In genomic region chr9:100099722-100100042, GRCh38 we compare ENCODE assay signal across 8 cellular contexts. TPM values are rescaled to one million over a fixed set of nuclear protein-coding genes. Genes with fewer than 3 reads are reported as not detected.
A peak's percentile ranks its signal among the peaks of the same experiment; 100 is the strongest.
DNase-seq lines count a peak whose midpoint lies in the region; ATAC-seq and TF ChIP-seq lines count a peak whose summit lies in the region.

No MANE protein-coding gene starts in this region.

- intact Hi-C loops in activated T-helper 1 cell treated with anti-CD3 and anti-CD28 coated beads, Interleukin-12 subunit alpha, Interleukin-12 subunit beta, Interleukin-2, Interleukin-4 antibody, amounts not matched to agents 30 ng/mL and 10 ng/mL and 1 ng/mL, durations not matched to agents 14 hours and 24 hours and 36 hours (cut with micrococcal nuclease): loop anchor here (1.0 to 10.0 kb wide), 16 partner anchors 16 to 1845 kb away; partner anchors contain the start of genes MRPL50, MSANTD3, RNF20 and SEC61B
- intact Hi-C loops in left cardiac atrium (cut with DNase I): no loop called here

- TF ChIP-seq CTCF in omental fat pad (IDR thresholded peaks at IDR 0.05): no peak

- CTCF ChIA-PET in activated CD4-positive, alpha-beta T cell treated with anti-CD3 and anti-CD28 coated beads, Interleukin-2, amount 10 ng/mL, durations not matched to agents 7 days and 5 days (lab: Charles Lee): no interaction called here

- POLR2A ChIA-PET in activated CD4-positive, alpha-beta T cell treated with anti-CD3 and anti-CD28 coated beads, Interleukin-2, amount 10 ng/mL, durations not matched to agents 7 days and 5 days (lab: Charles Lee): no interaction called here

- peak overlapping the region; percentile 100 for H3K4me3 Mint-ChIP-seq in activated CD4-positive, alpha-beta T cell treated with anti-CD3 and anti-CD28 coated beads, Interleukin-2, amount 10 ng/mL, durations not matched to agents 7 days and 5 days
- peak overlapping the region; percentile 99 for H3K4me3 Mint-ChIP-seq in activated T-helper 1 cell treated with anti-CD3 and anti-CD28 coated beads, Interleukin-12 subunit alpha, Interleukin-12 subunit beta, Interleukin-2, Interleukin-4 antibody, amounts not matched to agents 30 ng/mL and 10 ng/mL and 1 ng/mL, durations not matched to agents 14 hours and 24 hours and 36 hours

- H3K27me3 Mint-ChIP-seq in activated CD4-positive, alpha-beta T cell treated with anti-CD3 and anti-CD28 coated beads, Interleukin-2, amount 10 ng/mL, durations not matched to agents 7 days and 5 days: no peaks in the 10 kb centered on the region
- no peaks in the 10 kb centered on the region for H3K27me3 Mint-ChIP-seq in activated T-helper 1 cell treated with anti-CD3 and anti-CD28 coated beads, Interleukin-12 subunit alpha, Interleukin-12 subunit beta, Interleukin-2, Interleukin-4 antibody, amounts not matched to agents 30 ng/mL and 10 ng/mL and 1 ng/mL, durations not matched to agents 14 hours and 24 hours and 36 hours (ENCODE audit: insufficient read depth)

- no peaks in the 10 kb centered on the region for H3K9me3 Mint-ChIP-seq in activated CD4-positive, alpha-beta T cell treated with anti-CD3 and anti-CD28 coated beads, Interleukin-2, amount 10 ng/mL, durations not matched to agents 7 days and 5 days
- H3K9me3 Mint-ChIP-seq in activated T-helper 1 cell treated with anti-CD3 and anti-CD28 coated beads, Interleukin-12 subunit alpha, Interleukin-12 subunit beta, Interleukin-2, Interleukin-4 antibody, amounts not matched to agents 30 ng/mL and 10 ng/mL and 1 ng/mL, durations not matched to agents 14 hours and 24 hours and 36 hours: no peaks in the 10 kb centered on the region

- ATAC-seq in left cardiac atrium (peak; percentile 1 to 8), omental fat pad (ENCODE audit: low FRiP score) (no peak)

- H3K27ac Mint-ChIP-seq in activated CD4-positive, alpha-beta T cell treated with anti-CD3 and anti-CD28 coated beads, Interleukin-2, amount 10 ng/mL, durations not matched to agents 7 days and 5 days: peak overlapping the region; percentile 99
- peak overlapping the region; percentile 92 for H3K27ac Mint-ChIP-seq in activated T-helper 1 cell treated with anti-CD3 and anti-CD28 coated beads, Interleukin-12 subunit alpha, Interleukin-12 subunit beta, Interleukin-2, Interleukin-4 antibody, amounts not matched to agents 30 ng/mL and 10 ng/mL and 1 ng/mL, durations not matched to agents 14 hours and 24 hours and 36 hours

- H3K36me3 Mint-ChIP-seq in activated CD4-positive, alpha-beta T cell treated with anti-CD3 and anti-CD28 coated beads, Interleukin-2, amount 10 ng/mL, durations not matched to agents 7 days and 5 days (ENCODE audit: low read depth): peaks cover 9% of the 10 kb centered on the region
- no peaks in the 10 kb centered on the region for H3K36me3 Mint-ChIP-seq in activated T-helper 1 cell treated with anti-CD3 and anti-CD28 coated beads, Interleukin-12 subunit alpha, Interleukin-12 subunit beta, Interleukin-2, Interleukin-4 antibody, amounts not matched to agents 30 ng/mL and 10 ng/mL and 1 ng/mL, durations not matched to agents 14 hours and 24 hours and 36 hours (ENCODE audit: low read depth)

- peak; percentile 16 for DNase-seq in activated CD4-positive, alpha-beta T cell treated with anti-CD3 and anti-CD28 coated beads, Interleukin-2, amount 10 ng/mL, durations not matched to agents 7 days and 5 days
- DNase-seq in activated CD4-positive, alpha-beta T cell treated with anti-CD3 and anti-CD28 coated beads, Interleukin-2, amount 50 U/mL, for 1 hour: no peak
- peak; percentile 26 for DNase-seq in HuH-7 (ENCODE audit: low spot score)
- DNase-seq in activated T-helper 1 cell treated with anti-CD3 and anti-CD28 coated beads, Interleukin-12 subunit alpha, Interleukin-12 subunit beta, Interleukin-2, Interleukin-4 antibody, amounts not matched to agents 30 ng/mL and 10 ng/mL and 1 ng/mL, durations not matched to agents 14 hours and 24 hours and 36 hours (ENCODE audit: low spot score): no peak
- peak; percentile 39 for DNase-seq in left cardiac atrium
- DNase-seq in renal cortical epithelial cell (ENCODE audit: low read depth): peak; percentile 58
- no peak for DNase-seq in omental fat pad (ENCODE audit: low spot score)
- DNase-seq in activated gamma-delta T cell treated with Interleukin-2 at 50 U/mL for 16 hours: no peak

- H3K4me1 Mint-ChIP-seq in activated CD4-positive, alpha-beta T cell treated with anti-CD3 and anti-CD28 coated beads, Interleukin-2, amount 10 ng/mL, durations not matched to agents 7 days and 5 days: peaks cover 36% of the 10 kb centered on the region
- peaks cover 34% of the 10 kb centered on the region for H3K4me1 Mint-ChIP-seq in activated T-helper 1 cell treated with anti-CD3 and anti-CD28 coated beads, Interleukin-12 subunit alpha, Interleukin-12 subunit beta, Interleukin-2, Interleukin-4 antibody, amounts not matched to agents 30 ng/mL and 10 ng/mL and 1 ng/mL, durations not matched to agents 14 hours and 24 hours and 36 hours (ENCODE audit: low read depth)

RNA-seq across cellular contexts. Expression of gene INVS, which starts 0.6 kb away (rescaled TPM):
- total RNA-seq in activated CD4-positive, alpha-beta T cell treated with anti-CD3 and anti-CD28 coated beads, Interleukin-2, amount 10 ng/mL, durations not matched to agents 7 days and 5 days: 10 to 100 TPM; 15.8 to 16.9 TPM
- 16.3 and 17.0 TPM in 2 replicates for total RNA-seq in activated T-helper 1 cell treated with anti-CD3 and anti-CD28 coated beads, Interleukin-12 subunit alpha, Interleukin-12 subunit beta, Interleukin-2, Interleukin-4 antibody, amounts not matched to agents 30 ng/mL and 10 ng/mL and 1 ng/mL, durations not matched to agents 14 hours and 24 hours and 36 hours
- 1 to 10 TPM; 7.9 to 9.3 TPM for total RNA-seq in left cardiac atrium
- 21.4 and 45.6 TPM in 2 replicates for total RNA-seq in renal cortical epithelial cell
- total RNA-seq in omental fat pad: 10 to 100 TPM; 22.1 to 44.5 (median 26.3) TPM

RNA-seq across cellular contexts. Expression of gene ERP44, which starts 0.9 kb away (rescaled TPM):
- total RNA-seq in activated CD4-positive, alpha-beta T cell treated with anti-CD3 and anti-CD28 coated beads, Interleukin-2, amount 10 ng/mL, durations not matched to agents 7 days and 5 days: 10 to 100 TPM; 16.9 to 18.8 TPM
- total RNA-seq in activated T-helper 1 cell treated with anti-CD3 and anti-CD28 coated beads, Interleukin-12 subunit alpha, Interleukin-12 subunit beta, Interleukin-2, Interleukin-4 antibody, amounts not matched to agents 30 ng/mL and 10 ng/mL and 1 ng/mL, durations not matched to agents 14 hours and 24 hours and 36 hours: 17.3 and 18.1 TPM in 2 replicates
- total RNA-seq in left cardiac atrium (10 to 100 TPM; 18.9 to 19.5 TPM), renal cortical epithelial cell (13.7 and 18.1 TPM in 2 replicates), omental fat pad (10 to 100 TPM; 14.1 to 21.4 (median 16.1) TPM)

Comparison
In these comparisons a context has a peak if more than half of its experiments do, and no peak if none do; other contexts are left out.
1. DNase-seq: peak in activated CD4-positive, alpha-beta T cell treated with anti-CD3 and anti-CD28 coated beads, Interleukin-2, amount 10 ng/mL, durations not matched to agents 7 days and 5 days (single experiment), HuH-7 (single experiment), left cardiac atrium (single experiment) and renal cortical epithelial cell (single experiment); none in activated CD4-positive, alpha-beta T cell treated with anti-CD3 and anti-CD28 coated beads, Interleukin-2, amount 50 U/mL, for 1 hour (single experiment), activated T-helper 1 cell treated with anti-CD3 and anti-CD28 coated beads, Interleukin-12 subunit alpha, Interleukin-12 subunit beta, Interleukin-2, Interleukin-4 antibody, amounts not matched to agents 30 ng/mL and 10 ng/mL and 1 ng/mL, durations not matched to agents 14 hours and 24 hours and 36 hours (single experiment), omental fat pad (single experiment) and activated gamma-delta T cell treated with Interleukin-2 at 50 U/mL for 16 hours (single experiment).